15 cellular contexts compared by ENCODE assay signal in the genomic region with DNA sequence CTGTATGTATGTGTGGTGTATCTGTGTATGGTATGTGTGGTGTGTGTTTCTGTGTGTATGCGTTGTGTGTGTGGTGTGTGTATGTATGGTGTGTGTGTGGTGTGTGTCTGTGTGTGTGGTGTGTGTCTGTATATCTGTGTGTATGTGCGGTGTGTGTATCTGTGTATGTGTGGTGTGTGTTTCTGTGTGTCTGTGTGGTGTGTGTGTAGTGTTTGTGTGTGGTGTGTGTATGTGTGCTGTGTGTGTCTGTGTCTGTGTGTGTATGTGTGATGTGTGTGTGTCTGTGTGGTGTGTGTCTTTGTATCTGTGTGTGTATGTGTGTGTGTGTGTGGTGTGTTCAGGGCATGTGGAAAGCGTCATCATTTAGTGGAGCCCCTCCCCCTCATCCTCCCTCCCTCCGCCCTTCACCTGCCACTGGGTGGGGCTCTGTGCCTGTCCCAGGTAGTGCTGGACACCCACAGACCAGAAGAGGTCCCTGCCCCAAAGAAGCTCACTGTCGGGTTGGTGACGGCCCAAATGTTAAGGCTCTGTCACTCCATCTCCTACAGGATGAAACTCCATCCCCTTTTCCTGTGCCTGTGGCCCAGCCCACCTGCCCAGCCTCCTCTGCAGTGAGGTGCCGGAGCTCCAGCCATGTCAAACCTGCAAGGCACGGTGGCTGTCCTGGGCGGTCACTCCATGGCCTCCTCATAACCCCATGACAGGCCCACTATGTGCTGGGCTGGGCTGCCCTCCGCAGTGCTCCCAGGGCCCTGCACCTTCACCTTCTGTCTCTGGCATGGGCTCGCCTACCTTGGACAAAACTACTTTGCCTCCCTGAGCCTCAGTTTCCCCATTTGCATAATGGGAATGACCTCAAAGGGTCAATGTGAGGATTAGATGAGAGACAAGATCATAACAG. TPM values are rescaled to one million over a fixed set of nuclear protein-coding genes. Genes with fewer than 3 reads are reported as not detected.
DNase-seq lines count a peak whose midpoint lies in the region; ATAC-seq and TF ChIP-seq lines count a peak whose summit lies in the region.
"Had no signal": no experiment of that assay in that cellular context is flagged by ENCODE, and none has a peak within 500 bp of the region (broad histone marks: within the 10 kb centered on the region; RNA-seq: fewer than 3 reads in every experiment).

No MANE protein-coding gene starts in this region.

- WGBS in mesenchymal stem cell, result 78% methylated on average over 9 of the region's 11 CpGs

- H3F3A ChIP-seq in GM23338 (replicated peaks; ENCODE audit: low read depth), result 0 out of 2 replicates have a peak, but pooled peaks cover 6% of the 10 kb centered on the region

- TF ChIP-seq CTCF in GM23338 (conservative IDR thresholded peaks at IDR 0.05; ENCODE audit: low read depth in 2 of 2) (peak in 1 of 2 experiments; percentile 58; a peak in 2 of 4 replicates), RWPE1 (conservative IDR thresholded peaks at IDR 0.05; ENCODE audit: low read depth) (no peak; the same call in 1 of the 2 replicates)

- H3K14ac ChIP-seq in mesenchymal stem cell (ENCODE audit: low read length in 2 of 2), result peak overlapping the region in 1 of 2 experiments; percentile 73

- H3K27ac ChIP-seq in GM23338 (ENCODE audit: low read depth) (no peak overlapping the region), mesenchymal stem cell (ENCODE audit: low read length, poor library complexity, severe bottlenecking) (no peak overlapping the region), RWPE1 (no peak overlapping the region)
- H3K27ac ChIP-seq: HL-60, right atrium auricular region, thoracic aorta had no signal

- no peaks in the 10 kb centered on the region for H3K79me2 ChIP-seq in GM23338 (replicated peaks; ENCODE audit: insufficient read depth)

- DNase-seq in NCI-H2107 treated with DMSO at 0.1 percent for 48 hours (lab: John Stamatoyannopoulos, UW; ENCODE audit: unreplicated experiment), result peak; percentile 29
- DNase-seq in NCI-H2107 (lab: John Stamatoyannopoulos, UW), result no peak
- peak; percentile 39 for DNase-seq in GM23338 (ENCODE audit: low spot score)
- peak; percentile 20 for DNase-seq in activated CD4-positive, alpha-beta memory T cell treated with anti-CD3 and anti-CD28 coated beads, Interleukin-2, amount 10 ng/mL, durations not matched to agents 7 days and 5 days
- no peak for DNase-seq in mesenchymal stem cell
- no peak for DNase-seq in HCEC 1CT
- no peak for DNase-seq in RWPE1 (ENCODE audit: low spot score)
- DNase-seq: activated naive CD4-positive, alpha-beta T cell; MG63; NCI-H524 treated with DMSO at 0.1 percent for 48 hours had no signal

- H3K36me3 ChIP-seq in GM23338 (ENCODE audit: insufficient read depth) (no peaks in the 10 kb centered on the region), mesenchymal stem cell (ENCODE audit: control insufficient read depth in 1 of 2, insufficient read depth in 2 of 2, low read depth in 1 of 2, low read length in 2 of 2) (no peaks in the 10 kb centered on the region)
- H3K36me3 ChIP-seq: MG63, right atrium auricular region, thoracic aorta had no signal

- H3K9ac ChIP-seq in mesenchymal stem cell (ENCODE audit: low read length), result no peak overlapping the region

- no peak overlapping the region for H2AK5ac ChIP-seq in mesenchymal stem cell (ENCODE audit: low read length, severe bottlenecking)

- H4K91ac ChIP-seq in mesenchymal stem cell (ENCODE audit: low read length), result peak overlapping the region; percentile 49

- H3K27me3 ChIP-seq in GM23338 (ENCODE audit: insufficient read depth) (peaks cover 13% of the 10 kb centered on the region), mesenchymal stem cell (ENCODE audit: control insufficient read depth in 1 of 2, insufficient read depth in 1 of 2, low read length in 2 of 2) (peaks cover 57 to 80% of the 10 kb centered on the region in 2 experiments)
- H3K27me3 ChIP-seq: MG63 had no signal

- H4K8ac ChIP-seq in mesenchymal stem cell (ENCODE audit: low read length), result peak overlapping the region; percentile 4

- H2BK120ac ChIP-seq in mesenchymal stem cell (ENCODE audit: low read depth, low read length), result no peak overlapping the region

- no peak overlapping the region for H3K18ac ChIP-seq in mesenchymal stem cell (ENCODE audit: low read depth in 1 of 2, low read length in 2 of 2)

- peak overlapping the region in 1 of 2 experiments; percentile 45 for H2BK12ac ChIP-seq in mesenchymal stem cell (ENCODE audit: low read length in 2 of 2)

- H3K4me2 ChIP-seq in GM23338 (no peak overlapping the region), mesenchymal stem cell (ENCODE audit: low read length, poor library complexity, severe bottlenecking) (no peak overlapping the region)

- H3K23ac ChIP-seq in mesenchymal stem cell (ENCODE audit: low read length in 2 of 2), result no peak overlapping the region

- H4K20me1 ChIP-seq in GM23338 (replicated peaks; ENCODE audit: insufficient read depth), result no peaks in the 10 kb centered on the region

- H2BK15ac ChIP-seq in mesenchymal stem cell (ENCODE audit: low read depth, poor library complexity, severe bottlenecking), result no peak overlapping the region

- no peaks in the 10 kb centered on the region for H3K9me3 ChIP-seq in mesenchymal stem cell (ENCODE audit: control insufficient read depth, low read length)
- H3K9me3 ChIP-seq: MG63, right atrium auricular region, thoracic aorta had no signal

- H3K27ac Mint-ChIP-seq in GM23338, result no peak overlapping the region
- H3K27ac Mint-ChIP-seq in activated CD4-positive, alpha-beta memory T cell treated with anti-CD3 and anti-CD28 coated beads, Interleukin-2, amount 10 ng/mL, durations not matched to agents 7 days and 5 days, result no peak overlapping the region

- ATAC-seq in GM23338 (peak; percentile 30), HG02970 (IDR thresholded peaks at IDR 0.05; ENCODE audit: low FRiP score, unreplicated experiment) (no peak)
- ATAC-seq: activated CD4-positive, CD25-positive, alpha-beta regulatory T cell treated with anti-CD3 and anti-CD28 coated beads, Interleukin-2, amount 50 U/mL, for 24 hours had no signal

- H3K4me3 Mint-ChIP-seq in GM23338, result no peak overlapping the region
- H3K4me3 Mint-ChIP-seq in activated CD4-positive, alpha-beta memory T cell treated with anti-CD3 and anti-CD28 coated beads, Interleukin-2, amount 10 ng/mL, durations not matched to agents 7 days and 5 days, result no peak overlapping the region

- no peak overlapping the region for H2AFZ ChIP-seq in GM23338
- no peak overlapping the region for H2AFZ ChIP-seq in mesenchymal stem cell (ENCODE audit: low read depth, low read length)

- CTCF ChIA-PET in activated CD4-positive, alpha-beta memory T cell treated with anti-CD3 and anti-CD28 coated beads, Interleukin-2, amount 10 ng/mL, durations not matched to agents 7 days and 5 days (lab: Charles Lee), result interaction anchor here (1.0 kb wide), 1 partner anchor 231 kb away, joined by 5 read pairs; no protein-coding TSS in a partner anchor
- CTCF ChIA-PET in RWPE1 (lab: Yijun Ruan, JAX), result no interaction called here

- peaks cover 15% of the 10 kb centered on the region for H3K4me1 Mint-ChIP-seq in GM23338
- peaks cover 4% of the 10 kb centered on the region for H3K4me1 Mint-ChIP-seq in activated CD4-positive, alpha-beta memory T cell treated with anti-CD3 and anti-CD28 coated beads, Interleukin-2, amount 10 ng/mL, durations not matched to agents 7 days and 5 days

- H3K4me3 ChIP-seq in GM23338 (no peak overlapping the region), mesenchymal stem cell (ENCODE audit: insufficient read depth in 1 of 2, low read depth in 1 of 2, low read length in 2 of 2) (no peak overlapping the region)
- H3K4me3 ChIP-seq: MG63, right atrium auricular region, thoracic aorta had no signal

- no peak overlapping the region for H2BK5ac ChIP-seq in mesenchymal stem cell (ENCODE audit: low read depth, low read length, poor library complexity, severe bottlenecking)

- H3K9me2 ChIP-seq in GM23338 (ENCODE audit: insufficient read depth), result no peaks in the 10 kb centered on the region

- POLR2A ChIA-PET in activated CD4-positive, alpha-beta memory T cell treated with anti-CD3 and anti-CD28 coated beads, Interleukin-2, amount 10 ng/mL, durations not matched to agents 7 days and 5 days (lab: Charles Lee), result no interaction called here
- POLR2A ChIA-PET in RWPE1 (lab: Yijun Ruan, JAX; ENCODE audit: low non-redundant PET), result interaction anchor here (0.6 kb wide), 1 partner anchor 289 kb away, joined by 3 read pairs; no protein-coding TSS in a partner anchor

- H3K36me3 Mint-ChIP-seq in GM23338 (ENCODE audit: low read depth), result no peaks in the 10 kb centered on the region; the same call in 2 of the 3 replicates
- H3K36me3 Mint-ChIP-seq in activated CD4-positive, alpha-beta memory T cell treated with anti-CD3 and anti-CD28 coated beads, Interleukin-2, amount 10 ng/mL, durations not matched to agents 7 days and 5 days (ENCODE audit: low read depth), result peaks cover 2% of the 10 kb centered on the region

- H3K4me1 ChIP-seq in GM23338 (ENCODE audit: insufficient read depth) (peaks cover 3% of the 10 kb centered on the region; the same call in 1 of the 2 replicates), mesenchymal stem cell (ENCODE audit: control insufficient read depth, insufficient read depth, low read depth, low read length) (peaks cover 11% of the 10 kb centered on the region)

- H3K9me3 Mint-ChIP-seq in GM23338, result no peaks in the 10 kb centered on the region; the same call in 2 of the 3 replicates
- H3K9me3 Mint-ChIP-seq in activated CD4-positive, alpha-beta memory T cell treated with anti-CD3 and anti-CD28 coated beads, Interleukin-2, amount 10 ng/mL, durations not matched to agents 7 days and 5 days, result no peaks in the 10 kb centered on the region

- no peak overlapping the region for H3K4ac ChIP-seq in mesenchymal stem cell (ENCODE audit: low read depth in 1 of 2, low read length in 2 of 2)

- H3K79me1 ChIP-seq in mesenchymal stem cell (replicated peaks; ENCODE audit: low read length, poor library complexity, severe bottlenecking), result no peaks in the 10 kb centered on the region

- H3K27me3 Mint-ChIP-seq in GM23338 (ENCODE audit: insufficient read depth, low read depth, poor library complexity), result peaks cover 10% of the 10 kb centered on the region
- peaks cover 17% of the 10 kb centered on the region for H3K27me3 Mint-ChIP-seq in activated CD4-positive, alpha-beta memory T cell treated with anti-CD3 and anti-CD28 coated beads, Interleukin-2, amount 10 ng/mL, durations not matched to agents 7 days and 5 days

TF ChIP-seq in GM23338, 12 proteins besides CTCF, POLR2A, EP300 and RAD21 (continues in another document):
- no peak for TF ChIP-seq POLR2AphosphoS5 (IDR thresholded peaks at IDR 0.05; ENCODE audit: low read depth)

RNA-seq across cellular contexts. Expression of a gene that starts 23.4 kb away (rescaled TPM):
- 3.4 and 4.3 TPM in 2 replicates for total RNA-seq in GM23338 (2014; rRNA removed; shearing (Covaris generic))
- 0.64 and 0.71 TPM in 2 replicates for polyA plus RNA-seq in GM23338 (2016; fragmentation: Nextera tagmentation; extraction: Ambion mirVana)
- not detected for total RNA-seq in activated CD4-positive, alpha-beta memory T cell treated with anti-CD3 and anti-CD28 coated beads, Interleukin-2, amount 10 ng/mL, durations not matched to agents 7 days and 5 days
- polyA plus RNA-seq in mesenchymal stem cell (2013, experiment 1 of 2), result 1.9 TPM
- polyA plus RNA-seq in mesenchymal stem cell (2013, experiment 2 of 2), result 1.9 TPM

Comparison
In these comparisons a context has a peak if more than half of its experiments do, and no peak if none do; other contexts are left out.
1. DNase-seq: peak in NCI-H2107 treated with DMSO at 0.1 percent for 48 hours (single experiment), GM23338 (single experiment) and activated CD4-positive, alpha-beta memory T cell treated with anti-CD3 and anti-CD28 coated beads, Interleukin-2, amount 10 ng/mL, durations not matched to agents 7 days and 5 days (single experiment); none in NCI-H2107 (single experiment), mesenchymal stem cell (single experiment), HCEC 1CT (single experiment) and RWPE1 (single experiment).